8 cellular contexts compared by ENCODE assay signal in the genomic region with DNA sequence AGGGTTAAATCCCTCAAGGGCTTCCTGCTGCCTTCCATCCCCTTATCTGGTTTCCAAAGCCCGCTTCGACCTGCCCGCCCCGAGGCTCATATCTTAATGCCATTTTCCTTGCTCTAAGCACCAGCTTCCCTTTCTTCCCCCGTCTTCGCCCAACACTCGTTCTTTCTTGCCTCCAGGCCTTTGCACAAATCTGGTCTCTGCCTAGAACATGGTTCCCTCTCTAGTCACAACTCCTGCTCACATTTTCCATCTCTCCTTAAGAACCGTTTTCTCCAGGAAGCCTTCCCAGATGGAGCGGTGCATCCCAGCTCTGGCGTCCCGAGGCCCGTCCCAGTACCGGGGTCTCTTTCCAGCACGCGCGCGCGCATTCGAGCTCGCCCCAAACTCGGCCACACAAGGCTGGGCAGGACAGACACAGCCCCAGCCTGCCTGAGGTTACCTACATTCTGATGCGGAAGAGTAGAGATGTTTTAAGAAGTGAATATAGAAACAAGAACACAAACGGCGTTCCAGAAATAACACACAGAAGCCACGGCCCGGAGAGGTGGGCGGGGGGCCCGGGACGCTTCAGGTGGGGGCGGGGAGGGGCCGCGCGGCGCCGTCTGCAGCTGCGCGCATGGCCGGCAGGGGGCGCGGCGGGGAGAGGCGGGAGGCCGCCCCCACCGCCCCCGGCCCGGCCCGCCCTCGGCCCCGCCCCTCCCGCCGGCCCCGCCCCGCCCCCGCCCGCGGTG. TPM values are rescaled to one million over a fixed set of nuclear protein-coding genes. Genes with fewer than 3 reads are reported as not detected.
A peak's percentile ranks its signal among the peaks of the same experiment; 100 is the strongest.
DNase-seq lines count a peak whose midpoint lies in the region; ATAC-seq, FAIRE-seq and TF ChIP-seq lines count a peak whose summit lies in the region.

A gene with protein sequence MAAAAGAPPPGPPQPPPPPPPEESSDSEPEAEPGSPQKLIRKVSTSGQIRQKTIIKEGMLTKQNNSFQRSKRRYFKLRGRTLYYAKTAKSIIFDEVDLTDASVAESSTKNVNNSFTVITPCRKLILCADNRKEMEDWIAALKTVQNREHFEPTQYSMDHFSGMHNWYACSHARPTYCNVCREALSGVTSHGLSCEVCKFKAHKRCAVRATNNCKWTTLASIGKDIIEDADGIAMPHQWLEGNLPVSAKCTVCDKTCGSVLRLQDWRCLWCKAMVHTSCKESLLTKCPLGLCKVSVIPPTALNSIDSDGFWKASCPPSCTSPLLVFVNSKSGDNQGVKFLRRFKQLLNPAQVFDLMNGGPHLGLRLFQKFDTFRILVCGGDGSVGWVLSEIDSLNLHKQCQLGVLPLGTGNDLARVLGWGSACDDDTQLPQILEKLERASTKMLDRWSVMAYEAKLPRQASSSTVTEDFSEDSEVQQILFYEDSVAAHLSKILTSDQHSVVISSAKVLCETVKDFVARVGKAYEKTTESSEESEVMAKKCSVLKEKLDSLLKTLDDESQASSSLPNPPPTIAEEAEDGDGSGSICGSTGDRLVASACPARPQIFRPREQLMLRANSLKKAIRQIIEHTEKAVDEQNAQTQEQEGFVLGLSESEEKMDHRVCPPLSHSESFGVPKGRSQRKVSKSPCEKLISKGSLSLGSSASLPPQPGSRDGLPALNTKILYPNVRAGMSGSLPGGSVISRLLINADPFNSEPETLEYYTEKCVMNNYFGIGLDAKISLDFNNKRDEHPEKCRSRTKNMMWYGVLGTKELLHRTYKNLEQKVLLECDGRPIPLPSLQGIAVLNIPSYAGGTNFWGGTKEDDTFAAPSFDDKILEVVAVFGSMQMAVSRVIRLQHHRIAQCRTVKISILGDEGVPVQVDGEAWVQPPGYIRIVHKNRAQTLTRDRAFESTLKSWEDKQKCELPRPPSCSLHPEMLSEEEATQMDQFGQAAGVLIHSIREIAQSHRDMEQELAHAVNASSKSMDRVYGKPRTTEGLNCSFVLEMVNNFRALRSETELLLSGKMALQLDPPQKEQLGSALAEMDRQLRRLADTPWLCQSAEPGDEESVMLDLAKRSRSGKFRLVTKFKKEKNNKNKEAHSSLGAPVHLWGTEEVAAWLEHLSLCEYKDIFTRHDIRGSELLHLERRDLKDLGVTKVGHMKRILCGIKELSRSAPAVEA (plus strand): TSS at position 726 of the 731 bp plus-strand sequence. CDS start 25 bp downstream, outside the sequence.

- ATAC-seq in HG03064 (IDR thresholded peaks at IDR 0.05; ENCODE audit: low read depth, unreplicated experiment) (peak; percentile 45), mucosa of descending colon (peak; percentile 87)

- peaks cover 64% of the 10 kb centered on the region for H3K27me3 Mint-ChIP-seq in endodermal cell (ENCODE audit: insufficient read depth)

- no peaks in the 10 kb centered on the region for H3K36me3 ChIP-seq in ACC112 (ENCODE audit: insufficient read depth, low read length)
- H3K36me3 ChIP-seq in endodermal cell (ENCODE audit: control insufficient read depth, insufficient read depth, low read length), result no peaks in the 10 kb centered on the region
- no peaks in the 10 kb centered on the region for H3K36me3 ChIP-seq in mucosa of descending colon (ENCODE audit: low read depth)

- H3K9me3 ChIP-seq in endodermal cell (ENCODE audit: control insufficient read depth, low read length), result peaks cover 6% of the 10 kb centered on the region
- H3K9me3 ChIP-seq in mucosa of descending colon, result no peaks in the 10 kb centered on the region

- peaks cover 6% of the 10 kb centered on the region for H3K36me3 Mint-ChIP-seq in endodermal cell (ENCODE audit: low read depth)

- DNase-seq in GM18507 (ENCODE audit: extremely low spot score, insufficient read length, low read depth), result peak; percentile 80
- peak; percentile 36 for DNase-seq in NCI-H748 treated with DMSO at 0.1 percent for 48 hours (lab: John Stamatoyannopoulos, UW)
- peak; percentile 51 to 59 (median 56) for DNase-seq in activated CD8-positive, alpha-beta memory T cell treated with anti-CD3 and anti-CD28 coated beads for 48 hours (ENCODE audit: low read depth in 2 of 3, low spot score in 2 of 3)
- DNase-seq in endodermal cell, result peak; percentile 86
- DNase-seq in mucosa of descending colon, result peak; percentile 74 to 83 (median 82)
- peak; percentile 59 to 63 for DNase-seq in stimulated activated CD8-positive, alpha-beta memory T cell treated with anti-CD3 and anti-CD28 coated beads, Interleukin-4, amount 100 ng/mL, for 4 hours (ENCODE audit: low read depth in 2 of 2, low spot score in 1 of 2)

- peak within 1 kb of the TSS; percentile 94 for H3K27ac Mint-ChIP-seq in endodermal cell

- peak within 1 kb of the TSS; percentile 77 for H3K4me3 Mint-ChIP-seq in endodermal cell

- peaks cover 25% of the 10 kb centered on the region for H3K79me2 ChIP-seq in ACC112 (ENCODE audit: control insufficient read depth, insufficient read depth, low read length, unreplicated experiment)

- FAIRE-seq in GM18507 (lab: Jason Lieb, UNC), result peak; percentile 78

- H3K27me3 ChIP-seq in ACC112 (ENCODE audit: insufficient read depth, low read length), result no peaks in the 10 kb centered on the region
- H3K27me3 ChIP-seq in endodermal cell (ENCODE audit: control insufficient read depth, insufficient read depth, low read length, poor library complexity, severe bottlenecking), result peaks cover 53% of the 10 kb centered on the region

- H3K9me3 Mint-ChIP-seq in endodermal cell, result peaks cover 8% of the 10 kb centered on the region

- no peak within 1 kb of the TSS for H3K27ac ChIP-seq in ACC112 (ENCODE audit: low read depth, low read length)
- H3K27ac ChIP-seq in endodermal cell (ENCODE audit: low read depth, low read length), result peak within 1 kb of the TSS; percentile 33

- TF ChIP-seq CTCF in endodermal cell (conservative IDR thresholded peaks at IDR 0.05) (peak; percentile 53), mucosa of descending colon (IDR thresholded peaks at IDR 0.05) (no peak)

- H3K4me3 ChIP-seq in ACC112 (ENCODE audit: low read depth, low read length) (peak within 1 kb of the TSS; percentile 92), endodermal cell (ENCODE audit: low read length) (peak within 1 kb of the TSS; percentile 87), mucosa of descending colon (peak within 1 kb of the TSS; percentile 44)

- WGBS in endodermal cell (ENCODE audit: insufficient coverage in 1 of 2, insufficient read length in 1 of 2), 2 experiments, result 2 to 19% methylated on average over 14 to 56 of the region's 56 CpGs

- H3K4me1 Mint-ChIP-seq in endodermal cell, result peaks cover 35% of the 10 kb centered on the region

- H3K4me1 ChIP-seq in ACC112 (ENCODE audit: control insufficient read depth, insufficient read depth, low read length, unreplicated experiment), result peaks cover 31% of the 10 kb centered on the region
- H3K4me1 ChIP-seq in endodermal cell (ENCODE audit: control insufficient read depth, insufficient read depth, low read length), result no peaks in the 10 kb centered on the region
- H3K4me1 ChIP-seq in mucosa of descending colon (ENCODE audit: low read depth), result peaks cover 34% of the 10 kb centered on the region

- H3K9ac ChIP-seq in endodermal cell (ENCODE audit: extremely low read depth, low read length, poor library complexity, severe bottlenecking), result peak within 1 kb of the TSS; percentile 41

- intact Hi-C loops in mucosa of descending colon (cut with DNase I, micrococcal nuclease), result loop anchor here in 1 of 2 donors (10.0 kb wide), 1 partner anchor 91 kb away; no protein-coding TSS in a partner anchor

- peak within 1 kb of the TSS; percentile 99 for H2AFZ ChIP-seq in ACC112 (ENCODE audit: low read length, unreplicated experiment)

RNA-seq across cellular contexts. Expression of the gene that starts here (rescaled TPM):
- total RNA-seq in endodermal cell (10 to 100 TPM; 39.2 to 46.9 TPM), mucosa of descending colon (100 to 1,000 TPM in 2 of 3 donors, 10 to 100 TPM in 1; 81.8 to 159 (median 102) TPM)
- polyA plus RNA-seq in endodermal cell (2013, experiment 1 of 2), result 27.4 TPM
- polyA plus RNA-seq in endodermal cell (2013, experiment 2 of 2), result 22.4 TPM

Comparison
In these comparisons a context has a peak if more than half of its experiments do, and no peak if none do; other contexts are left out.
1. DNase-seq: peak in every context shown above with its lines; median percentile 86 in endodermal cell; 82 in mucosa of descending colon; 80 in GM18507; 61 in stimulated activated CD8-positive, alpha-beta memory T cell treated with anti-CD3 and anti-CD28 coated beads, Interleukin-4, amount 100 ng/mL, for 4 hours; 56 in activated CD8-positive, alpha-beta memory T cell treated with anti-CD3 and anti-CD28 coated beads for 48 hours; 36 in NCI-H748 treated with DMSO at 0.1 percent for 48 hours.